In genomic region chr6:131843768-131844167, GRCh38 we compare ENCODE assay signal across 1 cellular context.
TF ChIP-seq lines count a peak whose summit lies in the region.

No MANE protein-coding gene starts in this region.

TF ChIP-seq in A549, 52 proteins besides CTCF, POLR2A, EP300 and RAD21:
- TF ChIP-seq SMC3 (IDR thresholded peaks at IDR 0.05) (no peak), CHD4 (IDR thresholded peaks at IDR 0.05; ENCODE audit: borderline replicate concordance) (no peak), TFCP2L1 (CRISPR knock-in tag; IDR thresholded peaks at IDR 0.05) (no peak), SREBF2 (IDR thresholded peaks at IDR 0.05) (no peak), FOSB (CRISPR knock-in tag; IDR thresholded peaks at IDR 0.05) (no peak), PBX3 (IDR thresholded peaks at IDR 0.05) (no peak), USF2 (IDR thresholded peaks at IDR 0.05) (no peak), KDM5A (IDR thresholded peaks at IDR 0.05) (no peak), ZFP36 (IDR thresholded peaks at IDR 0.05; ENCODE audit: borderline replicate concordance, partially characterized antibody) (no peak), PHF8 (IDR thresholded peaks at IDR 0.05; ENCODE audit: borderline replicate concordance, low read depth) (no peak), EHMT2 (IDR thresholded peaks at IDR 0.05; ENCODE audit: low read depth) (no peak), NFE2L2 (conservative IDR thresholded peaks at IDR 0.05; ENCODE audit: low read length) (no peak)
